ENCODE assay signal across 26 cellular contexts in the genomic region with DNA sequence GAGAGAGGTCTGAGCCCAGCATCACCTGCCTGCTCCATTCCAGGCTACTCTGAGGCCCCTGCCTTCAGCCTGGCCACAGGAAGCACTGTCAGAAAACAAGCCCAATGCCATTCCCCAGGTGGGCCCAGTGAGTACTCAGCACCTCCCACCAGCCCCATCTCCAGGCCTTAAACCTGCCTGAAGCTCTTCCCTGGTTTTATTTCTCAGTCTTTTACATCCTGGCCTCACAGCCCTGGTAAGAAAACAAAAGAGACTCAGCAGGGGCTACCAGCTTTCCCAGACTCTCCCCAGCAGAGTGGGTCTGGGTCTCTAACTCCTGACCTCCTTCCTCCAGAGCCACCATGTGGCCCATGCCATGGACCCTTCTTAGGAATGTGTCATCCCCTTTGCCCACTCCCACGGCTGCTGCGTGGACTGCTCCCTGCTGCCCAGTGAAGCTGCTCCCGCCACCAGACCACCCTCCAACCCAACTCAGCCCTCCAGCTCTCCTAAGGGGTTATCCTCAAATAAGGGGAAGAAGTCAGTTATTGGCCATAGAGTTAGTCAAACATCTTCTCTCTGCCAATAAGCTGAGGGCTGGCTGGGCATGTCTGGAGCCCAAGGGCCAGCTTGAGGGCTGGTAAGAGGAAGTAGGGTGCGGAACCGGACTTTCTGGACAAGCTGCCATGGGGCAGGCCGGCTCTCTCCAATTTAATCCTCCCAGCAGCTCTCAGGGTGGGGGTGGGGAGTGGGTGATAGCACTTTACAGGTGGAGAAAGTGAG.
"Had no signal": no experiment of that assay in that cellular context is flagged by ENCODE, and none has a peak within 500 bp of the region (broad histone marks: within the 10 kb centered on the region; RNA-seq: fewer than 3 reads in every experiment).

No MANE protein-coding gene starts in this region.

- DNase-seq: activated CD4-positive, alpha-beta T cell treated with anti-CD3 and anti-CD28 coated beads for 4 hours; activated CD4-positive, alpha-beta T cell treated with anti-CD3 and anti-CD28 coated beads, Interleukin-2, amount 50 U/mL, for 48 hours; activated CD4-positive, CD25-positive, alpha-beta regulatory T cell; activated CD8-positive, alpha-beta memory T cell treated with anti-CD3 and anti-CD28 coated beads, Interleukin-2, amount 50 U/mL, for 48 hours; activated naive CD4-positive, alpha-beta T cell; activated T-cell treated with anti-CD3 and anti-CD28 coated beads, Interleukin-2, amount 50 U/mL, for 4 hours; adrenal gland; brain microvascular endothelial cell; colonic mucosa; effector memory CD8-positive, alpha-beta T cell; immature natural killer cell; kidney glomerular epithelial cell; midbrain; right cardiac atrium; stimulated activated CD4-positive, alpha-beta T cell treated with anti-CD3 and anti-CD28 coated beads, Interleukin-4, amount 100 ng/mL, for 24 hours; stimulated activated naive CD8-positive, alpha-beta T cell treated with anti-CD3 and anti-CD28 coated beads, Interleukin-15, Interleukin-2, amounts not matched to agents 100 U/mL and 50 U/mL, for 24 hours; T-helper 9 cell; upper lobe of right lung had no signal

- H3K27ac ChIP-seq: adrenal gland, ascending aorta, brain microvascular endothelial cell, colonic mucosa, dorsolateral prefrontal cortex, gastroesophageal sphincter, left lung, parathyroid adenoma, upper lobe of right lung had no signal

- H3K9me3 ChIP-seq: adrenal gland, ascending aorta, colonic mucosa, gastroesophageal sphincter, left lung, upper lobe of right lung had no signal

- H3K4me3 Mint-ChIP-seq: activated naive CD8-positive, alpha-beta T cell; activated T-cell treated with anti-CD3 and anti-CD28 coated beads, Interleukin-2, amount 50 U/mL, for 4 hours; immature natural killer cell; nephron had no signal

- H3K79me2 ChIP-seq: parathyroid adenoma had no signal

- H3K27me3 ChIP-seq: adrenal gland, ascending aorta, brain microvascular endothelial cell, colonic mucosa, dorsolateral prefrontal cortex, upper lobe of right lung had no signal

- H3K36me3 ChIP-seq: adrenal gland, ascending aorta, brain microvascular endothelial cell, colonic mucosa, gastroesophageal sphincter, left lung, upper lobe of right lung had no signal

- H3K9me3 Mint-ChIP-seq: activated T-cell treated with anti-CD3 and anti-CD28 coated beads, Interleukin-2, amount 50 U/mL, for 4 hours; activated T-helper 2 cell treated with anti-CD3 and anti-CD28 coated beads, Interferon-gamma antibody, Interleukin-2, Interleukin-4, amounts not matched to agents 10 μg/mL and 5 μg/mL and 100 μg/mL, durations not matched to agents 14 hours and 24 hours and 36 hours; effector memory CD8-positive, alpha-beta T cell; immature natural killer cell; nephron had no signal

- H3K27me3 Mint-ChIP-seq: activated naive CD8-positive, alpha-beta T cell had no signal

- H3K4me1 ChIP-seq: adrenal gland, ascending aorta, colonic mucosa, gastroesophageal sphincter, left lung, parathyroid adenoma, upper lobe of right lung had no signal

- ATAC-seq: activated T-cell treated with anti-CD3 and anti-CD28 coated beads, Interleukin-2, amount 50 U/mL, for 4 hours; effector memory CD8-positive, alpha-beta T cell; gastroesophageal sphincter; left lung; right cardiac atrium; stimulated activated naive CD8-positive, alpha-beta T cell treated with anti-CD3 and anti-CD28 coated beads, Interleukin-15, Interleukin-2, amounts not matched to agents 100 U/mL and 50 U/mL, for 24 hours; upper lobe of right lung had no signal

- H3K4me1 Mint-ChIP-seq: immature natural killer cell had no signal

- H3K36me3 Mint-ChIP-seq: activated naive CD8-positive, alpha-beta T cell; immature natural killer cell had no signal

- H2AFZ ChIP-seq: parathyroid adenoma had no signal

- H3K27ac Mint-ChIP-seq: activated naive CD8-positive, alpha-beta T cell; activated T-helper 2 cell treated with anti-CD3 and anti-CD28 coated beads, Interferon-gamma antibody, Interleukin-2, Interleukin-4, amounts not matched to agents 10 μg/mL and 5 μg/mL and 100 μg/mL, durations not matched to agents 14 hours and 24 hours and 36 hours; effector memory CD8-positive, alpha-beta T cell; immature natural killer cell; nephron had no signal

- H3K9ac ChIP-seq: parathyroid adenoma had no signal

- H3K4me3 ChIP-seq: adrenal gland, ascending aorta, colonic mucosa, dorsolateral prefrontal cortex, gastroesophageal sphincter, left lung, upper lobe of right lung had no signal
